Comparison of ENCODE assay signal across 11 cellular contexts in genomic region chr11:78318733-78319132, GRCh38.
DNase-seq lines count a peak whose midpoint lies in the region; ATAC-seq and TF ChIP-seq lines count a peak whose summit lies in the region.
"Had no signal": no experiment of that assay in that cellular context is flagged by ENCODE, and none has a peak within 500 bp of the region (broad histone marks: within the 10 kb centered on the region; RNA-seq: fewer than 3 reads in every experiment).

No MANE protein-coding gene starts in this region.

- peak overlapping the region; percentile 43 for H3K27ac ChIP-seq in left ventricle myocardium inferior (replicated peaks)
- peak overlapping the region in 58 of 59 donors; percentile 66 to 99 (median 93) for H3K27ac ChIP-seq in dorsolateral prefrontal cortex
- H3K27ac ChIP-seq in neural cell (ENCODE audit: low read length), result peak overlapping the region; percentile 7
- peak overlapping the region; percentile 65 for H3K27ac ChIP-seq in vagina
- H3K27ac ChIP-seq: upper lobe of right lung had no signal

- no peaks in the 10 kb centered on the region for H4K20me1 ChIP-seq in neural cell (ENCODE audit: insufficient read depth)

- no peaks in the 10 kb centered on the region for H3K9me2 ChIP-seq in neural cell (ENCODE audit: insufficient read depth, low read length)

- no peak overlapping the region for H2AFZ ChIP-seq in neural cell (ENCODE audit: low read depth, low read length)

- H3K27me3 ChIP-seq in left ventricle myocardium inferior (ENCODE audit: low read depth), result no peaks in the 10 kb centered on the region
- H3K27me3 ChIP-seq in dorsolateral prefrontal cortex, result no peaks in the 10 kb centered on the region
- no peaks in the 10 kb centered on the region for H3K27me3 ChIP-seq in neural cell (ENCODE audit: insufficient read depth, low read depth, low read length)
- no peaks in the 10 kb centered on the region for H3K27me3 ChIP-seq in vagina
- H3K27me3 ChIP-seq: upper lobe of right lung had no signal

- H3K9me3 ChIP-seq in left ventricle myocardium inferior (replicated peaks), result no peaks in the 10 kb centered on the region
- no peaks in the 10 kb centered on the region for H3K9me3 ChIP-seq in neural cell (ENCODE audit: low read length)
- no peaks in the 10 kb centered on the region for H3K9me3 ChIP-seq in vagina
- H3K9me3 ChIP-seq: upper lobe of right lung had no signal

- H3K9ac ChIP-seq in neural cell (ENCODE audit: low read length), result peak overlapping the region; percentile 18

- H3K79me2 ChIP-seq in neural cell (replicated peaks; ENCODE audit: insufficient read depth, low read length), result peaks cover 28% of the 10 kb centered on the region

- H3K36me3 ChIP-seq in left ventricle myocardium inferior (no peaks in the 10 kb centered on the region), neural cell (ENCODE audit: insufficient read depth, low read length) (no peaks in the 10 kb centered on the region), vagina (no peaks in the 10 kb centered on the region)
- H3K36me3 ChIP-seq: upper lobe of right lung had no signal

- no peak for TF ChIP-seq RAD21 in neural cell (conservative IDR thresholded peaks at IDR 0.05)

- DNase-seq in left ventricle myocardium inferior (no peak), cardiac septum (ENCODE audit: low spot score) (no peak), dorsolateral prefrontal cortex (peak; percentile 5 to 84 (median 75)), vagina (ENCODE audit: extremely low spot score in 2 of 2) (no peak), NCI-H1436 (lab: John Stamatoyannopoulos, UW) (no peak), cerebellum (ENCODE audit: low spot score) (no peak)
- DNase-seq: activated T-cell treated with anti-CD3 and anti-CD28 coated beads, Interleukin-2, amount 50 U/mL, for 24 hours; stimulated activated CD4-positive, alpha-beta T cell treated with anti-CD3 and anti-CD28 coated beads, Interleukin-4, amount 100 ng/mL, for 4 hours; upper lobe of right lung had no signal

- TF ChIP-seq CTCF in left ventricle myocardium inferior (IDR thresholded peaks at IDR 0.05; ENCODE audit: borderline replicate concordance), result no peak
- peak in 15 of 56 donors; percentile 5 to 44 (median 23) for TF ChIP-seq CTCF in dorsolateral prefrontal cortex (IDR thresholded peaks at IDR 0.05 in 54 of 56, conservative IDR thresholded peaks at IDR 0.05 in 2 of 56; ENCODE audit: low read depth in 1 of 56, partially characterized antibody in 56 of 56)
- TF ChIP-seq CTCF in neural cell (IDR thresholded peaks at IDR 0.05; ENCODE audit: poor library complexity, severe bottlenecking), result no peak
- TF ChIP-seq CTCF in vagina (IDR thresholded peaks at IDR 0.05), result no peak

- H3K4me3 ChIP-seq in left ventricle myocardium inferior, result no peak overlapping the region
- peak overlapping the region in 29 of 59 donors; percentile 3 to 40 (median 17) for H3K4me3 ChIP-seq in dorsolateral prefrontal cortex
- H3K4me3 ChIP-seq in neural cell (ENCODE audit: low read length), result no peak overlapping the region
- no peak overlapping the region for H3K4me3 ChIP-seq in vagina
- H3K4me3 ChIP-seq: upper lobe of right lung had no signal

- ATAC-seq in HG03342 (IDR thresholded peaks at IDR 0.05; ENCODE audit: unreplicated experiment), result no peak
- ATAC-seq: upper lobe of right lung had no signal

- H3F3A ChIP-seq in neural cell (ENCODE audit: insufficient read depth, low read length, poor library complexity, severe bottlenecking), result no peaks in the 10 kb centered on the region

- no peak overlapping the region for H3K4me2 ChIP-seq in neural cell (ENCODE audit: low read length)

- intact Hi-C loops in left ventricle myocardium inferior (cut with micrococcal nuclease), result no loop called here
- intact Hi-C loops in cardiac septum (cut with DNase I), result loop anchor here (5.0 kb wide), 1 partner anchor 46 kb away; no protein-coding TSS in a partner anchor
- intact Hi-C loops in dorsolateral prefrontal cortex (cut with DNase I), result loop anchor here (1.0 to 10.0 kb wide), 6 partner anchors 13 to 99 kb away; partner anchors contain the start of gene GAB2 (in 2 of the 2)
- intact Hi-C loops in vagina (cut with DNase I), result loop anchor here (10.0 kb wide), 1 partner anchor 96 kb away; the partner anchor contains the start of gene GAB2

- H3K4me1 ChIP-seq in left ventricle myocardium inferior, result peaks cover 54% of the 10 kb centered on the region
- H3K4me1 ChIP-seq in vagina, result peaks cover 36% of the 10 kb centered on the region

- no peak for TF ChIP-seq POLR2A in vagina (IDR thresholded peaks at IDR 0.05)

- TF ChIP-seq EP300 in neural cell (conservative IDR thresholded peaks at IDR 0.05; ENCODE audit: poor library complexity, severe bottlenecking), result no peak

TF ChIP-seq in neural cell, 6 proteins besides CTCF, POLR2A, EP300 and RAD21:
- TF ChIP-seq EZH2 (IDR thresholded peaks at IDR 0.05; ENCODE audit: borderline replicate concordance, insufficient read depth, low read length, poor library complexity, severe bottlenecking) (no peak), SMC3 (conservative IDR thresholded peaks at IDR 0.05; ENCODE audit: poor library complexity) (no peak)

Comparison
In these comparisons a context has a peak if more than half of its experiments do, and no peak if none do; other contexts are left out.
1. DNase-seq: peak in dorsolateral prefrontal cortex (10 of 10); none in left ventricle myocardium inferior (single experiment), cardiac septum (single experiment), vagina (0 of 2), NCI-H1436 (single experiment) and cerebellum (single experiment).
2. H3K27ac ChIP-seq: peak in every context shown above with its lines; median percentile 93 in dorsolateral prefrontal cortex; 65 in vagina; 43 in left ventricle myocardium inferior; 7 in neural cell.